8 cellular contexts compared by ENCODE assay signal in genomic region chr22:36237462-36238347, GRCh38. TPM values are rescaled to one million over a fixed set of nuclear protein-coding genes. Genes with fewer than 3 reads are reported as not detected.
DNase-seq lines count a peak whose midpoint lies in the region; ATAC-seq and TF ChIP-seq lines count a peak whose summit lies in the region.

No MANE protein-coding gene starts in this region.

- peak overlapping the region; percentile 94 for H3K4me3 Mint-ChIP-seq in mesothelial cell of epicardium

- no peaks in the 10 kb centered on the region for H4K20me1 ChIP-seq in BLaER1

- intact Hi-C loops in breast epithelium (cut with DNase I; ENCODE audit: low total_unique reads): no loop called here

- TF ChIP-seq CTCF in breast epithelium (IDR thresholded peaks at IDR 0.05): no peak
- no peak for TF ChIP-seq CTCF in mesothelial cell of epicardium (IDR thresholded peaks at IDR 0.05; ENCODE audit: unreplicated experiment)

- H3K4me2 ChIP-seq in BLaER1: peak overlapping the region; percentile 99

- DNase-seq in breast epithelium (ENCODE audit: low spot score in 2 of 2) (no peak), mesothelial cell of epicardium (ENCODE audit: low spot score in 2 of 2, unreplicated experiment in 2 of 2) (no peak), ureter (ENCODE audit: low spot score) (peak; percentile 44)

- H3K9me3 ChIP-seq in BLaER1 (peaks cover 8% of the 10 kb centered on the region), KOPT-K1 (ENCODE audit: insufficient read depth, low read length, poor library complexity, severe bottlenecking) (no peaks in the 10 kb centered on the region), breast epithelium (no peaks in the 10 kb centered on the region)

- no peak for ATAC-seq in HG02884 (IDR thresholded peaks at IDR 0.05; ENCODE audit: unreplicated experiment)
- ATAC-seq in esophagus mucosa: no peak
- ATAC-seq in GM21360 (IDR thresholded peaks at IDR 0.05; ENCODE audit: unreplicated experiment): no peak

- H3K4me1 ChIP-seq in BLaER1: peaks cover 32% of the 10 kb centered on the region
- peaks cover 0 to 9% of the 10 kb centered on the region in 2 donors for H3K4me1 ChIP-seq in breast epithelium

- H3K27me3 Mint-ChIP-seq in mesothelial cell of epicardium (ENCODE audit: low read depth): no peaks in the 10 kb centered on the region

- H3K27me3 ChIP-seq in BLaER1 (no peaks in the 10 kb centered on the region), breast epithelium (no peaks in the 10 kb centered on the region)

- peak overlapping the region; percentile 70 for H3K27ac ChIP-seq in BLaER1
- peak overlapping the region; percentile 81 for H3K27ac ChIP-seq in KOPT-K1 (ENCODE audit: low read depth, low read length, poor library complexity, severe bottlenecking)
- H3K27ac ChIP-seq in breast epithelium: peak overlapping the region; percentile 88 to 92

- peaks cover 18% of the 10 kb centered on the region for H3K9me3 Mint-ChIP-seq in mesothelial cell of epicardium

- peaks cover 36% of the 10 kb centered on the region for H3K36me3 ChIP-seq in BLaER1
- peaks cover 43% of the 10 kb centered on the region for H3K36me3 ChIP-seq in KOPT-K1 (ENCODE audit: insufficient read depth, low read length)
- no peaks in the 10 kb centered on the region for H3K36me3 ChIP-seq in breast epithelium

- H3K4me3 ChIP-seq in BLaER1 (peak overlapping the region; percentile 76), breast epithelium (peak overlapping the region; percentile 52 to 73 (median 63))

- H3K27ac Mint-ChIP-seq in mesothelial cell of epicardium: peak overlapping the region; percentile 100

- peak overlapping the region; percentile 82 for H3K9ac ChIP-seq in BLaER1

- peaks cover 23% of the 10 kb centered on the region for H3K36me3 Mint-ChIP-seq in mesothelial cell of epicardium

- peaks cover 62% of the 10 kb centered on the region for H3K4me1 Mint-ChIP-seq in mesothelial cell of epicardium

- TF ChIP-seq POLR2A in breast epithelium (IDR thresholded peaks at IDR 0.05): no peak

RNA-seq across cellular contexts. Expression of gene APOL2, which starts 1.6 kb away (rescaled TPM):
- total RNA-seq in breast epithelium: 100 to 1,000 TPM in 1 of 3 donors, 10 to 100 TPM in 2; 50.4 to 112 (median 73.8) TPM
- 55.5 to 59.4 TPM (median 56.1 TPM) in 3 replicates for total RNA-seq in mesothelial cell of epicardium
- 52.7 TPM for total RNA-seq in ureter
- total RNA-seq in esophagus mucosa: 10.8 TPM

RNA-seq across cellular contexts. Expression of gene APOL1, which starts 15.2 kb away (rescaled TPM):
- total RNA-seq in breast epithelium: 10 to 100 TPM in 2 of 3 donors, 1 to 10 TPM in 1; 5.9 to 38.3 (median 22.2) TPM
- 1.7 to 1.9 TPM (median 1.7 TPM) in 3 replicates for total RNA-seq in mesothelial cell of epicardium
- 115 TPM for total RNA-seq in ureter
- total RNA-seq in esophagus mucosa: 19.0 TPM

RNA-seq across cellular contexts. Expression of gene APOL4, which starts 36.1 kb away (rescaled TPM):
- total RNA-seq in breast epithelium (10 to 100 TPM in 2 of 3 donors, 1 to 10 TPM in 1; 4.9 to 41.3 (median 15.0) TPM), mesothelial cell of epicardium (15.0 to 16.4 TPM (median 15.9 TPM) in 3 replicates), ureter (34.4 TPM), esophagus mucosa (3.5 TPM)
